9 cellular contexts compared by ENCODE assay signal in the genomic region with DNA sequence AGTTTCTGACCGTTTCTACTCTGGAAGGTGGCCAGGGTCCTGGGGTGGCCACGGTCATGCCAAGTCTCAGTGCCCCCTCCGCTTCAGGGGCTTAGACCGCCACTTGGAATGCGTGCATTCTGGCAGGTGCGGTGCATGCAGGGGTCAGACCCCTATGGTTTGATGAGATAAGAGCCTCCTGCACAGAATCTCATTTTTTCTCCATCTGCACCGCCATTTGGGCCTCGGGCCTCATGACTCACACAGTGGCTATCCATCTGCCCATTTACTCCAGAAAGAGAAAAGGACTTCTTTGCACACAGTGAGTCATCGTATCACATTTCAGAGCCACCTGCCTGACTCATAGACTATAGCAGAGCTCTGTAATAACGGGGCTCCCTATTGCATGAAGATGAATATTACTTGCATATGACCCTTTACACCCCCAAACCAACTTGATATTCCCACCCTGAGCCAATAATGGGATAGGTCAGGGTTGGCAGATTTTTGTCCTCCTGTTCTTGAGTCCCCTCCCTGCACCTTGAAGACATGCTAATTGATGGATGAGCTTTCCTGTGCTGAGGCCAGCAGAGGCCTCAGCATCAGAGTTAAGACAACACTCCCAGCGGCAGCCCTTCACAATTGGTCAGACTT.
DNase-seq lines count a peak whose midpoint lies in the region; ATAC-seq, FAIRE-seq and TF ChIP-seq lines count a peak whose summit lies in the region.
"Had no signal": no experiment of that assay in that cellular context is flagged by ENCODE, and none has a peak within 500 bp of the region (broad histone marks: within the 10 kb centered on the region; RNA-seq: fewer than 3 reads in every experiment).

No MANE protein-coding gene starts in this region.

- no peaks in the 10 kb centered on the region for H3K27me3 ChIP-seq in HepG2 (ENCODE audit: control insufficient read depth in 1 of 2, insufficient read depth in 2 of 2, low read length in 2 of 2)
- H3K27me3 ChIP-seq: body of pancreas had no signal

- no peaks in the 10 kb centered on the region for H3K9me3 ChIP-seq in HepG2 (ENCODE audit: low read length)
- H3K9me3 ChIP-seq: body of pancreas had no signal

- no peak overlapping the region for H3K27ac Mint-ChIP-seq in activated CD4-positive, alpha-beta memory T cell treated with anti-CD3 and anti-CD28 coated beads for 36 hours

- H3K4me2 ChIP-seq in HepG2 (ENCODE audit: low read depth, low read length), result no peak overlapping the region

- TF ChIP-seq EP300 in HepG2 (IDR thresholded peaks at IDR 0.05; ENCODE audit: low read depth in 2 of 2, low read length in 2 of 2) (no peak), HepG2 (CRISPR knock-in tag; IDR thresholded peaks at IDR 0.05; ENCODE audit: borderline replicate concordance) (no peak)

- no peak for TF ChIP-seq POLR2A in HepG2 (IDR thresholded peaks at IDR 0.05; ENCODE audit: insufficient read depth in 1 of 2, low read depth in 2 of 2, low read length in 2 of 2)

- H3K9ac ChIP-seq in HepG2 (ENCODE audit: insufficient read depth, low read depth, low read length), result no peak overlapping the region

- no peaks in the 10 kb centered on the region for H3K36me3 Mint-ChIP-seq in activated CD4-positive, alpha-beta memory T cell treated with anti-CD3 and anti-CD28 coated beads for 36 hours

- no peaks in the 10 kb centered on the region for H3K79me2 ChIP-seq in HepG2 (ENCODE audit: insufficient read depth, low read length)

- BruUV-seq in HepG2 (replicated peaks; lab: Mats Ljungman, UMichigan), result no TSS peak

- DNase-seq in COLO829 (ENCODE audit: low spot score) (peak; percentile 87), NCI-H1092 (lab: John Stamatoyannopoulos, UW) (peak; percentile 34), amniotic stem cell (lab: John Stamatoyannopoulos, UW) (peak; percentile 92), HepG2 (ENCODE audit: low spot score) (peak; percentile 64), nucleus accumbens (lab: John Stamatoyannopoulos, UW) (no peak), Ammon's horn (ENCODE audit: low spot score) (no peak), posterior vena cava (ENCODE audit: low spot score) (no peak)
- DNase-seq in activated CD4-positive, alpha-beta memory T cell treated with anti-CD3 and anti-CD28 coated beads for 36 hours, result no peak
- DNase-seq: body of pancreas had no signal

- peaks cover 10% of the 10 kb centered on the region for H3K9me3 Mint-ChIP-seq in activated CD4-positive, alpha-beta memory T cell treated with anti-CD3 and anti-CD28 coated beads for 36 hours

- no peak overlapping the region for H2AFZ ChIP-seq in HepG2 (ENCODE audit: low read length)

- TF ChIP-seq RAD21 in HepG2 (CRISPR knock-in tag; IDR thresholded peaks at IDR 0.05), result no peak

- POLR2A ChIA-PET in HepG2 (lab: Yijun Ruan, JAX), result no interaction called here
- POLR2A ChIA-PET in activated CD4-positive, alpha-beta memory T cell treated with anti-CD3 and anti-CD28 coated beads for 36 hours (lab: Charles Lee), result no interaction called here

- no peak for FAIRE-seq in HepG2 (lab: Jason Lieb, UNC)

- intact Hi-C loops in HepG2 (cut with micrococcal nuclease; ENCODE audit: unreplicated experiment) (no loop called here), posterior vena cava (cut with DNase I) (no loop called here)
- intact Hi-C loops in activated CD4-positive, alpha-beta memory T cell treated with anti-CD3 and anti-CD28 coated beads for 36 hours (cut with micrococcal nuclease), result no loop called here

- no peaks in the 10 kb centered on the region for H4K20me1 ChIP-seq in HepG2 (ENCODE audit: insufficient read depth, low read length)

- H3K27me3 Mint-ChIP-seq in activated CD4-positive, alpha-beta memory T cell treated with anti-CD3 and anti-CD28 coated beads for 36 hours, result no peaks in the 10 kb centered on the region

- peaks cover 32% of the 10 kb centered on the region for H3K4me1 ChIP-seq in HepG2 (ENCODE audit: insufficient read depth, low read length)
- H3K4me1 ChIP-seq: body of pancreas had no signal

- no peaks in the 10 kb centered on the region for H3K36me3 ChIP-seq in HepG2 (replicated peaks in 1 of 2; ENCODE audit: control insufficient read depth in 1 of 2, insufficient read depth in 2 of 2, low read length in 2 of 2)

- TF ChIP-seq CTCF in HepG2 (CRISPR knock-in tag; IDR thresholded peaks at IDR 0.05), result no peak

- 38% methylated on average over 11 of the region's 11 CpGs for WGBS in HepG2 (ENCODE audit: low lambda C conversion rate)

- ATAC-seq in HepG2, result peak; percentile 86
- ATAC-seq: body of pancreas had no signal

- in situ Hi-C loops in HepG2 (cut with HindIII; ENCODE audit: extremely low pct_ligation_motif_present, low pct_unique_long_range_greater_than_20kb), result no loop called here

- no peak overlapping the region for H3K4me3 Mint-ChIP-seq in activated CD4-positive, alpha-beta memory T cell treated with anti-CD3 and anti-CD28 coated beads for 36 hours

- H3K27ac ChIP-seq in HepG2 (ENCODE audit: extremely low read length, insufficient read depth, low read length), result no peak overlapping the region
- H3K27ac ChIP-seq: body of pancreas had no signal

- H3K4me1 Mint-ChIP-seq in activated CD4-positive, alpha-beta memory T cell treated with anti-CD3 and anti-CD28 coated beads for 36 hours (ENCODE audit: low read depth), result no peaks in the 10 kb centered on the region

- CTCF ChIA-PET in HepG2 (lab: Yijun Ruan, JAX; ENCODE audit: low intra/inter-chr PET ratio, low total read pairs), result no interaction called here
- CTCF ChIA-PET in activated CD4-positive, alpha-beta memory T cell treated with anti-CD3 and anti-CD28 coated beads for 36 hours (lab: Charles Lee), result no interaction called here

- H3K4me3 ChIP-seq in HepG2 (replicated peaks in 1 of 3; ENCODE audit: insufficient read depth in 1 of 3, low read depth in 2 of 3, low read length in 3 of 3), result no peak overlapping the region
- H3K4me3 ChIP-seq: body of pancreas had no signal

TF ChIP-seq in HepG2, 621 proteins besides CTCF, POLR2A, EP300 and RAD21 (continues in another document):
- TF ChIP-seq, protein P1, sequence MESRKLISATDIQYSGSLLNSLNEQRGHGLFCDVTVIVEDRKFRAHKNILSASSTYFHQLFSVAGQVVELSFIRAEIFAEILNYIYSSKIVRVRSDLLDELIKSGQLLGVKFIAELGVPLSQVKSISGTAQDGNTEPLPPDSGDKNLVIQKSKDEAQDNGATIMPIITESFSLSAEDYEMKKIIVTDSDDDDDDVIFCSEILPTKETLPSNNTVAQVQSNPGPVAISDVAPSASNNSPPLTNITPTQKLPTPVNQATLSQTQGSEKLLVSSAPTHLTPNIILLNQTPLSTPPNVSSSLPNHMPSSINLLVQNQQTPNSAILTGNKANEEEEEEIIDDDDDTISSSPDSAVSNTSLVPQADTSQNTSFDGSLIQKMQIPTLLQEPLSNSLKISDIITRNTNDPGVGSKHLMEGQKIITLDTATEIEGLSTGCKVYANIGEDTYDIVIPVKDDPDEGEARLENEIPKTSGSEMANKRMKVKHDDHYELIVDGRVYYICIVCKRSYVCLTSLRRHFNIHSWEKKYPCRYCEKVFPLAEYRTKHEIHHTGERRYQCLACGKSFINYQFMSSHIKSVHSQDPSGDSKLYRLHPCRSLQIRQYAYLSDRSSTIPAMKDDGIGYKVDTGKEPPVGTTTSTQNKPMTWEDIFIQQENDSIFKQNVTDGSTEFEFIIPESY (CRISPR knock-in tag; IDR thresholded peaks at IDR 0.05), result peak; percentile 33; the same call in 1 of the 2 replicates
- TF ChIP-seq FOSL2 (CRISPR knock-in tag; IDR thresholded peaks at IDR 0.05) (peak; percentile 96), ZNF644 (CRISPR knock-in tag; IDR thresholded peaks at IDR 0.05; ENCODE audit: low read depth) (peak; percentile 73), XRCC5 (optimal IDR thresholded peaks at IDR 0.05; ENCODE audit: low read length) (peak; percentile 44), SIX1 (CRISPR knock-in tag; IDR thresholded peaks at IDR 0.05; ENCODE audit: borderline replicate concordance) (peak; percentile 86; the same call in 1 of the 2 replicates), RBM22 (optimal IDR thresholded peaks at IDR 0.05; ENCODE audit: low read length) (no peak), CEBPB (IDR thresholded peaks at IDR 0.05; ENCODE audit: borderline replicate concordance, low read depth, low read length) (0 out of 2 replicates have a peak, but pooled peaks have one; percentile 4)
- TF ChIP-seq, protein P2, sequence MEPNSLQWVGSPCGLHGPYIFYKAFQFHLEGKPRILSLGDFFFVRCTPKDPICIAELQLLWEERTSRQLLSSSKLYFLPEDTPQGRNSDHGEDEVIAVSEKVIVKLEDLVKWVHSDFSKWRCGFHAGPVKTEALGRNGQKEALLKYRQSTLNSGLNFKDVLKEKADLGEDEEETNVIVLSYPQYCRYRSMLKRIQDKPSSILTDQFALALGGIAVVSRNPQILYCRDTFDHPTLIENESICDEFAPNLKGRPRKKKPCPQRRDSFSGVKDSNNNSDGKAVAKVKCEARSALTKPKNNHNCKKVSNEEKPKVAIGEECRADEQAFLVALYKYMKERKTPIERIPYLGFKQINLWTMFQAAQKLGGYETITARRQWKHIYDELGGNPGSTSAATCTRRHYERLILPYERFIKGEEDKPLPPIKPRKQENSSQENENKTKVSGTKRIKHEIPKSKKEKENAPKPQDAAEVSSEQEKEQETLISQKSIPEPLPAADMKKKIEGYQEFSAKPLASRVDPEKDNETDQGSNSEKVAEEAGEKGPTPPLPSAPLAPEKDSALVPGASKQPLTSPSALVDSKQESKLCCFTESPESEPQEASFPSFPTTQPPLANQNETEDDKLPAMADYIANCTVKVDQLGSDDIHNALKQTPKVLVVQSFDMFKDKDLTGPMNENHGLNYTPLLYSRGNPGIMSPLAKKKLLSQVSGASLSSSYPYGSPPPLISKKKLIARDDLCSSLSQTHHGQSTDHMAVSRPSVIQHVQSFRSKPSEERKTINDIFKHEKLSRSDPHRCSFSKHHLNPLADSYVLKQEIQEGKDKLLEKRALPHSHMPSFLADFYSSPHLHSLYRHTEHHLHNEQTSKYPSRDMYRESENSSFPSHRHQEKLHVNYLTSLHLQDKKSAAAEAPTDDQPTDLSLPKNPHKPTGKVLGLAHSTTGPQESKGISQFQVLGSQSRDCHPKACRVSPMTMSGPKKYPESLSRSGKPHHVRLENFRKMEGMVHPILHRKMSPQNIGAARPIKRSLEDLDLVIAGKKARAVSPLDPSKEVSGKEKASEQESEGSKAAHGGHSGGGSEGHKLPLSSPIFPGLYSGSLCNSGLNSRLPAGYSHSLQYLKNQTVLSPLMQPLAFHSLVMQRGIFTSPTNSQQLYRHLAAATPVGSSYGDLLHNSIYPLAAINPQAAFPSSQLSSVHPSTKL (CRISPR knock-in tag; IDR thresholded peaks at IDR 0.05), result peak; percentile 43

Comparison
In these comparisons a context has a peak if more than half of its experiments do, and no peak if none do; other contexts are left out.
1. DNase-seq: peak in COLO829 (single experiment), NCI-H1092 (single experiment), amniotic stem cell (single experiment) and HepG2 (single experiment); none in activated CD4-positive, alpha-beta memory T cell treated with anti-CD3 and anti-CD28 coated beads for 36 hours (single experiment), nucleus accumbens (0 of 56), Ammon's horn (single experiment) and posterior vena cava (single experiment).